In the genomic region with DNA sequence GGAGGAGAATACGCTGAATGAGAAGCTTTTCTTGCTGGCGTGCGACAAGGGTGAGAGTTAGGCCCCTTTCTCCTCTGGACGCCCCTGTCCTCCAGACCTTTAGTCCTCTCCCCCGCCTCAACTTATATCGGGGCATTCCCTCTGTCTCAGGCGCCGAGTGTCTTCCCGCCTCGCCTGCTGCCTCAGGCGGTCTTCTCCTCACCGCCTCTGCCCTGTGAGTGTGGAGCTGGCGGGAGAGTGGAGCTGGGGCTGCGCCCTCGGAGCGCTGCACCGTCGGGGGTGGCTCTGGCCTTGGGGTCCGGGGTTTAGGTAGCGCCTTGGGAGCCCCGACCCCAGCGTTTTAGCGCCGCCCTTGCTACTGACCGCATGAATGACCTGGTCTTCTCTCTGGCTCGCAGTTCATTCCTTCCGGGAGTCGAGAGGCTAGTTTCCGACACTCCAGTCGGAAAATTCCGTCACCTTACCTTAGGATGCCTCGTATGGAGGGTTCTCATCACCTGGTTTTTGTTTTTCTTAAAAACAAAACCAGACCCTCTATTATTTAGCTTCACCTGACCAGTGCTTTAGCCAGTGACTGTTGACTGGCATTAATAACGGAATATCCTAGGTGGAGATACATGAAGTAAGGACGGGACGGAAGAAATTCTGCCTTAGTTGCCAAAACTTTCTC, we compare ENCODE assay signal across 1 cellular context.
A peak's percentile ranks its signal among the peaks of the same experiment; 100 is the strongest.
TF ChIP-seq lines count a peak whose summit lies in the region.

No MANE protein-coding gene starts in this region.

TF ChIP-seq in HepG2, 621 proteins besides CTCF, POLR2A, EP300 and RAD21 (continues in another document):
- TF ChIP-seq SOX13 (IDR thresholded peaks at IDR 0.05) = no peak
- 0 out of 4 replicates have a peak, but pooled peaks of 1 of the 2 experiments have one; percentile 32 for TF ChIP-seq SOX13 (CRISPR knock-in tag; conservative IDR thresholded peaks at IDR 0.05 in 1 of 2, IDR thresholded peaks at IDR 0.05 in 1 of 2)
- TF ChIP-seq, protein P1, sequence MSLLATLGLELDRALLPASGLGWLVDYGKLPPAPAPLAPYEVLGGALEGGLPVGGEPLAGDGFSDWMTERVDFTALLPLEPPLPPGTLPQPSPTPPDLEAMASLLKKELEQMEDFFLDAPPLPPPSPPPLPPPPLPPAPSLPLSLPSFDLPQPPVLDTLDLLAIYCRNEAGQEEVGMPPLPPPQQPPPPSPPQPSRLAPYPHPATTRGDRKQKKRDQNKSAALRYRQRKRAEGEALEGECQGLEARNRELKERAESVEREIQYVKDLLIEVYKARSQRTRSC (CRISPR knock-in tag; IDR thresholded peaks at IDR 0.05; ENCODE audit: low read depth) = no peak
- TF ChIP-seq GATAD1 (CRISPR knock-in tag; IDR thresholded peaks at IDR 0.05) = 0 out of 2 replicates have a peak, but pooled peaks have one; percentile 16
- 0 out of 2 replicates have a peak, but pooled peaks have one; percentile 34 for TF ChIP-seq ZNF446 (CRISPR knock-in tag; IDR thresholded peaks at IDR 0.05)
- no peak for TF ChIP-seq ZNF20 (CRISPR knock-in tag; IDR thresholded peaks at IDR 0.05)
- no peak for TF ChIP-seq NONO (IDR thresholded peaks at IDR 0.05)
- peak; percentile 81 for TF ChIP-seq NONO (CRISPR knock-in tag; conservative IDR thresholded peaks at IDR 0.05)
- TF ChIP-seq PHF20 (CRISPR knock-in tag; IDR thresholded peaks at IDR 0.05) = 0 out of 2 replicates have a peak, but pooled peaks have one; percentile 40
- peak; percentile 83 for TF ChIP-seq ARID4A (CRISPR knock-in tag; IDR thresholded peaks at IDR 0.05; ENCODE audit: borderline replicate concordance)
- no peak for TF ChIP-seq HDAC6 (IDR thresholded peaks at IDR 0.05; ENCODE audit: low read depth, low read length)
- peak; percentile 63; the same call in 1 of the 2 replicates for TF ChIP-seq ZNF747 (CRISPR knock-in tag; IDR thresholded peaks at IDR 0.05; ENCODE audit: borderline replicate concordance)
- TF ChIP-seq ZNF225 (CRISPR knock-in tag; IDR thresholded peaks at IDR 0.05) = peak; percentile 84; the same call in 1 of the 2 replicates
- peak; percentile 42 for TF ChIP-seq ZNF407 (CRISPR knock-in tag; IDR thresholded peaks at IDR 0.05; ENCODE audit: not compliant biosample characterization)
- TF ChIP-seq ZNF577 (CRISPR knock-in tag; IDR thresholded peaks at IDR 0.05; ENCODE audit: borderline replicate concordance, low read depth) = no peak
- TF ChIP-seq ZHX2 (IDR thresholded peaks at IDR 0.05; ENCODE audit: low read depth) = peak; percentile 28; the same call in 1 of the 2 replicates
- no peak for TF ChIP-seq ZHX2 (CRISPR knock-in tag; IDR thresholded peaks at IDR 0.05; ENCODE audit: borderline replicate concordance)
- TF ChIP-seq EED (CRISPR knock-in tag; IDR thresholded peaks at IDR 0.05) = peak; percentile 89; the same call in 1 of the 2 replicates
- no peak for TF ChIP-seq ZKSCAN1 (IDR thresholded peaks at IDR 0.05; ENCODE audit: low read length)
- no peak; the same call in 1 of the 2 replicates for TF ChIP-seq KDM3A (CRISPR knock-in tag; IDR thresholded peaks at IDR 0.05; ENCODE audit: low read depth)
- no peak for TF ChIP-seq ZNF224 (CRISPR knock-in tag; IDR thresholded peaks at IDR 0.05)
- peak; percentile 86 for TF ChIP-seq ZNF605 (CRISPR knock-in tag; IDR thresholded peaks at IDR 0.05)
- TF ChIP-seq TARDBP (CRISPR knock-in tag; IDR thresholded peaks at IDR 0.05) = 0 out of 2 replicates have a peak, but pooled peaks have one; percentile 3
- 0 out of 2 replicates have a peak, but pooled peaks have one; percentile 9 for TF ChIP-seq KLF6 (CRISPR knock-in tag; IDR thresholded peaks at IDR 0.05)
- peak; percentile 70 for TF ChIP-seq SALL1 (CRISPR knock-in tag; IDR thresholded peaks at IDR 0.05)
- TF ChIP-seq WIZ (CRISPR knock-in tag; IDR thresholded peaks at IDR 0.05) = 0 out of 2 replicates have a peak, but pooled peaks have one; percentile 31
- TF ChIP-seq ZFP90 (CRISPR knock-in tag; IDR thresholded peaks at IDR 0.05; ENCODE audit: borderline replicate concordance) = no peak
- TF ChIP-seq TBL1XR1 (IDR thresholded peaks at IDR 0.05; ENCODE audit: borderline replicate concordance, low read length, partially characterized antibody) = no peak
- no peak for TF ChIP-seq ZNF460 (CRISPR knock-in tag; IDR thresholded peaks at IDR 0.05; ENCODE audit: borderline replicate concordance)
- no peak for TF ChIP-seq ZNF576 (CRISPR knock-in tag; IDR thresholded peaks at IDR 0.05)
- peak; percentile 74; the same call in 1 of the 2 replicates for TF ChIP-seq ZNF792 (CRISPR knock-in tag; IDR thresholded peaks at IDR 0.05)
- no peak for TF ChIP-seq NFYB (CRISPR knock-in tag; IDR thresholded peaks at IDR 0.05)
- TF ChIP-seq BHLHE40 (IDR thresholded peaks at IDR 0.05; ENCODE audit: low read length) = no peak
- TF ChIP-seq ZMYM4 (CRISPR knock-in tag; IDR thresholded peaks at IDR 0.05) = peak; percentile 55
